Comparison of ENCODE assay signal across 25 cellular contexts in genomic region chr4:88958080-88958479, GRCh38.
DNase-seq lines count a peak whose midpoint lies in the region; ATAC-seq, FAIRE-seq and TF ChIP-seq lines count a peak whose summit lies in the region.
"Had no signal": no experiment of that assay in that cellular context is flagged by ENCODE, and none has a peak within 500 bp of the region (broad histone marks: within the 10 kb centered on the region; RNA-seq: fewer than 3 reads in every experiment).

No MANE protein-coding gene starts in this region.

- CTCF ChIA-PET in H1 (lab: Charles Lee; ENCODE audit: partially characterized antibody) = interaction anchor here (0.7 to 0.9 kb wide), 3 partner anchors 10 to 454 kb away, joined by 3 to 5 read pairs (median 3); no protein-coding TSS in a partner anchor

- H2BK12ac ChIP-seq in H1 (ENCODE audit: low read depth, low read length) = no peak overlapping the region

- H3K18ac ChIP-seq in H1 (ENCODE audit: extremely low read depth, low read length) = no peak overlapping the region

- peaks cover 0 to 8% (median 4%) of the 10 kb centered on the region in 4 experiments; a peak in 5 of 7 replicates for H3K4me1 ChIP-seq in H1 (replicated peaks in 1 of 4; ENCODE audit: control insufficient read depth in 3 of 4, insufficient read depth in 4 of 4, low read length in 3 of 4)
- no peaks in the 10 kb centered on the region for H3K4me1 ChIP-seq in GM23248 (ENCODE audit: insufficient read depth)

- H2AFZ ChIP-seq in H1 (ENCODE audit: low read length) (no peak overlapping the region), GM23248 (no peak overlapping the region)
- H2AFZ ChIP-seq: neural progenitor cell had no signal

- POLR2A ChIA-PET in H1 (lab: Charles Lee; ENCODE audit: partially characterized antibody) = no interaction called here

- H2AK5ac ChIP-seq in H1 (ENCODE audit: low read depth, low read length) = no peak overlapping the region; the same call in 1 of the 2 replicates

- TF ChIP-seq RAD21 in H1 (IDR thresholded peaks at IDR 0.05 in 1 of 2, conservative IDR thresholded peaks at IDR 0.05 in 1 of 2; ENCODE audit: low read depth in 2 of 2, low read length in 2 of 2) = no peak

- H3K79me2 ChIP-seq in H1 (ENCODE audit: control insufficient read depth in 1 of 2, insufficient read depth in 2 of 2, low read length in 2 of 2) (no peaks in the 10 kb centered on the region), GM23248 (ENCODE audit: insufficient read depth) (no peaks in the 10 kb centered on the region)

- H3K23me2 ChIP-seq in H1 (ENCODE audit: low read depth, low read length) = no peaks in the 10 kb centered on the region

- H3K9ac ChIP-seq in H1 (replicated peaks in 1 of 4; ENCODE audit: extremely low read depth in 1 of 4, low read depth in 3 of 4, low read length in 3 of 4) = no peak overlapping the region
- H3K9ac ChIP-seq in GM23248 = no peak overlapping the region
- H3K9ac ChIP-seq: neural progenitor cell had no signal

- H4K20me1 ChIP-seq in H1 (replicated peaks in 1 of 2; ENCODE audit: control insufficient read depth in 1 of 2, insufficient read depth in 2 of 2, low read length in 2 of 2) = peaks cover 0 to 2% of the 10 kb centered on the region in 2 experiments
- H4K20me1 ChIP-seq in GM23248 (ENCODE audit: insufficient read depth) = no peaks in the 10 kb centered on the region

- peak; percentile 33 for ATAC-seq in sciatic nerve
- no peak for ATAC-seq in HG03025 (IDR thresholded peaks at IDR 0.05; ENCODE audit: low FRiP score, unreplicated experiment)
- ATAC-seq: activated T-helper 17 cell treated with anti-CD3 and anti-CD28 coated beads, Interleukin-2, amount 50 U/mL, for 72 hours; SK-N-SH treated with all-trans-retinoic acid at 6 μM for 48 hours; stimulated activated naive B cell treated with anti-CD40 and anti-IgM and Interleukin-4, amounts not matched to agents 10 μg/mL and 1 μg/mL and 100 μg/mL, for 72 hours had no signal

- H3K27me3 ChIP-seq in H1 (replicated peaks in 1 of 4; ENCODE audit: control insufficient read depth in 3 of 4, extremely low read depth in 1 of 4, insufficient read depth in 3 of 4, low read length in 3 of 4) = no peaks in the 10 kb centered on the region
- no peaks in the 10 kb centered on the region for H3K27me3 ChIP-seq in GM23248 (replicated peaks; ENCODE audit: insufficient read depth)
- H3K27me3 ChIP-seq: neural progenitor cell had no signal

- H3K79me1 ChIP-seq in H1 (ENCODE audit: low read depth, low read length) = no peaks in the 10 kb centered on the region

- no peak overlapping the region for H4K91ac ChIP-seq in H1 (replicated peaks; ENCODE audit: insufficient read length, low read length)

- 0 out of 2 replicates have a peak overlapping the region, but pooled peaks have one; percentile 75 for H2BK5ac ChIP-seq in H1 (ENCODE audit: low read depth, low read length)

- DNase-seq in DMS53 (lab: John Stamatoyannopoulos, UW) (peak; percentile 68), DMS53 treated with DMSO at 0.1 percent for 48 hours (lab: John Stamatoyannopoulos, UW; ENCODE audit: unreplicated experiment) (no peak), NCI-H2029 treated with DMSO at 0.1 percent for 48 hours (lab: John Stamatoyannopoulos, UW) (peak; percentile 45), H1 (ENCODE audit: low read depth in 1 of 2, low spot score in 2 of 2) (no peak), sciatic nerve (ENCODE audit: low spot score) (no peak), DMS 273 (lab: John Stamatoyannopoulos, UW; ENCODE audit: unreplicated experiment) (no peak), GM23248 (no peak)
- DNase-seq: 8988T; activated naive CD8-positive, alpha-beta T cell treated with anti-CD3 and anti-CD28 coated beads, Interleukin-2, amount 10 ng/mL, durations not matched to agents 7 days and 5 days; Karpas-422; NCI-H1048; NCI-H1930; NCI-H524; RPMI8226; stimulated activated CD4-positive, alpha-beta T cell treated with anti-CD3 and anti-CD28 coated beads, Interleukin-2, amount 100 ng/mL, for 24 hours; stimulated activated naive B cell treated with anti-CD40 and anti-IgM and Interleukin-4, amounts not matched to agents 10 μg/mL and 1 μg/mL and 100 μg/mL, for 72 hours had no signal

- H4K5ac ChIP-seq in H1 (ENCODE audit: insufficient read length, low read depth, low read length) = no peak overlapping the region

- FAIRE-seq in H1 (lab: Jason Lieb, UNC) = no peak
- FAIRE-seq: colon, endometrium had no signal

- no peak for TF ChIP-seq EP300 in H1 (IDR thresholded peaks at IDR 0.05; ENCODE audit: borderline replicate concordance in 1 of 2, low read depth in 2 of 2, low read length in 2 of 2)

- H3K4me2 ChIP-seq in H1 (ENCODE audit: insufficient read depth in 1 of 2, low read depth in 2 of 2, low read length in 2 of 2) = no peak overlapping the region
- no peak overlapping the region for H3K4me2 ChIP-seq in GM23248 (ENCODE audit: unreplicated experiment)
- H3K4me2 ChIP-seq: neural progenitor cell had no signal

- WGBS in H1 (ENCODE audit: extremely low coverage in 1 of 2, insufficient coverage in 1 of 2, insufficient read length in 1 of 2, insufficient replicate concordance in 2 of 2, low coverage in 1 of 2, low lambda C conversion rate in 2 of 2, missing lambda C conversion rate in 1 of 2), 2 experiments = 77% methylated on average over 3 of the region's 3 CpGs; no CpG with 5 or more reads in 1 of the 2 experiments
- WGBS in GM23248 (ENCODE audit: low coverage in 1 of 2, low lambda C conversion rate in 2 of 2, missing lambda C conversion rate in 2 of 2), 2 experiments = 79 to 83% methylated on average over 3 of the region's 3 CpGs

- no peak overlapping the region for H3K4ac ChIP-seq in H1 (replicated peaks; ENCODE audit: insufficient read length, low read depth, low read length)

- no peak overlapping the region for H2BK15ac ChIP-seq in H1 (ENCODE audit: low read length)

- H3K4me3 ChIP-seq in H1 (ENCODE audit: extremely low read depth in 1 of 4, insufficient read depth in 2 of 4, low read depth in 3 of 4, low read length in 4 of 4) = no peak overlapping the region
- H3K4me3 ChIP-seq in GM23248 = no peak overlapping the region
- H3K4me3 ChIP-seq: neural progenitor cell, skin epidermis, thoracic aorta had no signal

- no peaks in the 10 kb centered on the region for H3F3A ChIP-seq in GM23248 (ENCODE audit: insufficient read depth)

- no peak overlapping the region for H3K23ac ChIP-seq in H1 (ENCODE audit: insufficient read length)

- no peaks in the 10 kb centered on the region; a peak in 1 of 8 replicates for H3K36me3 ChIP-seq in H1 (ENCODE audit: control insufficient read depth in 2 of 4, insufficient read depth in 4 of 4, low read length in 3 of 4)
- no peaks in the 10 kb centered on the region for H3K36me3 ChIP-seq in GM23248 (ENCODE audit: low read depth)
- H3K36me3 ChIP-seq: neural progenitor cell, thoracic aorta had no signal

- no peak overlapping the region for H3K56ac ChIP-seq in H1 (replicated peaks; ENCODE audit: insufficient read length, low read depth, low read length)

- no peaks in the 10 kb centered on the region for H3K9me2 ChIP-seq in GM23248 (ENCODE audit: insufficient read depth)

- intact Hi-C loops in sciatic nerve (cut with DNase I) = no loop called here

- in situ Hi-C loops in GM23248 (cut with MboI) = no loop called here

- H2BK120ac ChIP-seq in H1 (replicated peaks; ENCODE audit: low read depth, low read length) = no peak overlapping the region

- no peak for TF ChIP-seq CTCF in H1 (IDR thresholded peaks at IDR 0.05; ENCODE audit: control extremely low read depth in 1 of 3, insufficient read depth in 1 of 3, low read depth in 1 of 3, low read length in 3 of 3)

- no peak overlapping the region for H2BK20ac ChIP-seq in H1 (ENCODE audit: low read length)

- H4K8ac ChIP-seq in H1 (ENCODE audit: extremely low read depth, insufficient read depth, low read length) = no peak overlapping the region

- TF ChIP-seq POLR2A in H1 (IDR thresholded peaks at IDR 0.05; ENCODE audit: control extremely low read depth in 1 of 2, low read depth in 2 of 2, low read length in 2 of 2) = no peak

- H3K27ac ChIP-seq in H1 (ENCODE audit: low read depth, low read length) (no peak overlapping the region), GM23248 (no peak overlapping the region)
- H3K27ac ChIP-seq: neural progenitor cell, thoracic aorta, VCaP had no signal

- no peak overlapping the region for H3K14ac ChIP-seq in H1 (ENCODE audit: insufficient read length)

- H3K9me3 ChIP-seq in H1 (ENCODE audit: insufficient read depth in 2 of 2, low read depth in 1 of 2, low read length in 1 of 2) (peaks cover 6 to 12% of the 10 kb centered on the region in 2 experiments; a peak in 3 of 4 replicates), GM23248 (ENCODE audit: low read depth) (no peaks in the 10 kb centered on the region)
- H3K9me3 ChIP-seq: thoracic aorta had no signal

TF ChIP-seq in H1, 55 proteins besides CTCF, POLR2A, EP300 and RAD21:
- TF ChIP-seq NRF1 (IDR thresholded peaks at IDR 0.05; ENCODE audit: low read depth, low read length) (no peak), PHF8 (conservative IDR thresholded peaks at IDR 0.05; ENCODE audit: low read depth, low read length) (no peak), CHD2 (IDR thresholded peaks at IDR 0.05; ENCODE audit: low read length) (no peak), YY1 (IDR thresholded peaks at IDR 0.05; ENCODE audit: low read depth, low read length) (no peak), HDAC6 (IDR thresholded peaks at IDR 0.05; ENCODE audit: low read depth, low read length) (no peak)

Comparison
In these comparisons a context has a peak if more than half of its experiments do, and no peak if none do; other contexts are left out.
1. DNase-seq: peak in DMS53 (single experiment) and NCI-H2029 treated with DMSO at 0.1 percent for 48 hours (single experiment); none in DMS53 treated with DMSO at 0.1 percent for 48 hours (single experiment), H1 (0 of 2), sciatic nerve (single experiment), DMS 273 (single experiment) and GM23248 (single experiment).